In the genomic region with DNA sequence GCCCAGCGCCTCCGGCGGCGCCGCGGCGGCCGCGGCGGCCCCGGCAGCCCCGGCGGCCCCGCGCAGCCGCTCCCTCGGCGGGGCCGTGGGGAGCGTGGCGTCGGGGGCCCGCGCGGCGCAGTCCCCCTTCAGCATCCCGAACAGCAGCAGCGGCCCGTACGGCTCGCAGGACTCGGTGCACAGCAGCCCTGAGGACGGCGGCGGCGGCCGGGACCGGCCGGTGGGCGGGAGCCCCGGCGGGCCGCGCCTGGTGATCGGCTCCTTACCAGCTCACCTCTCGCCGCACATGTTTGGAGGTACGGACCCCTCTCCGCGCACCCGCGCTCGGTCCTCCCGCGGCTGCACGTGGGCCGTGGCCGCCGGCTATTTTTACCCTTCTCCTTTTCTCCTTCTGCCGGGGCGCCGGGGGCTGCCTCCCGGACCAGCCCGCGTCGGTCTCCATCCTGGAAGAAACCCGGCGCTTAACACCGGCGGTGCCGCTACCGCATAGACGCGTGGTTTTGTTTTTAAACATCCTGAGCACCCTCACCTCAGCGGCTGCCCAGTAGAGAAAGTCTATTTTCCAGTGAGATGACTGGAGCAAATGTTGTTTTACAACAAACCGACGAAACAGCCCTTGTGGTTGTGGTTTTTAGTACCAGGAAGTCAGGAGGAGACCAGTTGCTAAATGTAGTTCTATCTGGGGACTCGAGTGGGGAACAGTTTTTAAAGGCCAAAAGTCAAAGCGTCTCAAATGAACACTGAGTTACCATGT, we compare ENCODE assay signal across 8 cellular contexts. TPM values are rescaled to one million over a fixed set of nuclear protein-coding genes. Genes with fewer than 3 reads are reported as not detected.
DNase-seq lines count a peak whose midpoint lies in the region; ATAC-seq lines count a peak whose summit lies in the region.

No MANE protein-coding gene starts in this region.

- peak overlapping the region; percentile 93 to 100 (median 98) for H3K4me3 Mint-ChIP-seq in naive thymus-derived CD8-positive, alpha-beta T cell

- H3K27me3 Mint-ChIP-seq in naive thymus-derived CD8-positive, alpha-beta T cell, result no peaks in the 10 kb centered on the region

- peaks cover 0 to 5% of the 10 kb centered on the region in 2 donors for H3K4me1 ChIP-seq in esophagus (ENCODE audit: control insufficient read depth in 2 of 2, insufficient read depth in 2 of 2, low read length in 1 of 2)

- peaks cover 20 to 55% (median 46%) of the 10 kb centered on the region in 4 donors for H3K4me1 Mint-ChIP-seq in naive thymus-derived CD8-positive, alpha-beta T cell

- no peaks in the 10 kb centered on the region for H3K27me3 ChIP-seq in esophagus (ENCODE audit: control insufficient read depth in 1 of 2, insufficient read depth in 2 of 2, low read length in 2 of 2)

- H3K4me3 ChIP-seq in esophagus (ENCODE audit: low read depth in 1 of 2, low read length in 2 of 2), result peak overlapping the region; percentile 88 to 98

- peak overlapping the region; percentile 92 to 100 (median 96) for H3K27ac Mint-ChIP-seq in naive thymus-derived CD8-positive, alpha-beta T cell

- 0 to 1% methylated on average over 56 to 79 of the region's 79 CpGs for WGBS in esophagus, 2 donors

- POLR2A ChIA-PET in naive thymus-derived CD8-positive, alpha-beta T cell (lab: Charles Lee), result interaction anchor here (0.6 to 3.1 kb wide), 14 partner anchors 8 to 309 kb away, joined by 3 to 20 read pairs (median 4); partner anchors contain the start of genes GARS1, MTURN and NOD1

- no peaks in the 10 kb centered on the region for H3K36me3 ChIP-seq in esophagus (ENCODE audit: control insufficient read depth in 2 of 2, insufficient read depth in 2 of 2, low read length in 1 of 2)

- DNase-seq in NCI-H2081 (lab: John Stamatoyannopoulos, UW) (peak; percentile 23 to 58), NCI-H2081 treated with DMSO at 0.1 percent for 48 hours (lab: John Stamatoyannopoulos, UW) (no peak), NCI-H748 (lab: John Stamatoyannopoulos, UW; ENCODE audit: unreplicated experiment) (peak; percentile 53), stromal cell of bone marrow (ENCODE audit: low read depth) (peak; percentile 46)
- DNase-seq in activated CD8-positive, alpha-beta memory T cell treated with anti-CD3 and anti-CD28 coated beads, Interleukin-2, amount 50 U/mL, for 48 hours, result peak; percentile 77
- DNase-seq in naive thymus-derived CD8-positive, alpha-beta T cell, result peak; percentile 15 to 70 (median 47)

- peak overlapping the region; percentile 100 for H3K27ac ChIP-seq in esophagus (ENCODE audit: low read depth in 2 of 2, low read length in 1 of 2)

- no peaks in the 10 kb centered on the region for H3K36me3 Mint-ChIP-seq in naive thymus-derived CD8-positive, alpha-beta T cell

- no peaks in the 10 kb centered on the region for H3K9me3 ChIP-seq in esophagus (ENCODE audit: control insufficient read depth in 2 of 2, insufficient read depth in 1 of 2, low read depth in 1 of 2, low read length in 1 of 2)

- peaks cover 0 to 10% (median 0%) of the 10 kb centered on the region in 9 donors for H3K9me3 Mint-ChIP-seq in naive thymus-derived CD8-positive, alpha-beta T cell

- peak; percentile 2 for ATAC-seq in HG02798 (IDR thresholded peaks at IDR 0.05; ENCODE audit: poor library complexity, unreplicated experiment)
- ATAC-seq in naive thymus-derived CD8-positive, alpha-beta T cell, result peak in 1 of 2 donors; percentile 5

RNA-seq across cellular contexts. Expression of gene ZNRF2, which starts 1.3 kb away (rescaled TPM):
- 1 to 10 TPM; 7.9 to 9.0 TPM for polyA plus RNA-seq in esophagus
- 10 to 100 TPM; 28.8 to 29.4 TPM for total RNA-seq in naive thymus-derived CD8-positive, alpha-beta T cell
- 1 to 10 TPM; 1.1 to 2.3 (median 2.2) TPM for polyA plus RNA-seq in naive thymus-derived CD8-positive, alpha-beta T cell
